12 cellular contexts compared by ENCODE assay signal in genomic region chr3:7504886-7505775, GRCh38.
DNase-seq lines count a peak whose midpoint lies in the region; ATAC-seq, FAIRE-seq and TF ChIP-seq lines count a peak whose summit lies in the region.
"Had no signal": no experiment of that assay in that cellular context is flagged by ENCODE, and none has a peak within 500 bp of the region (broad histone marks: within the 10 kb centered on the region; RNA-seq: fewer than 3 reads in every experiment).

No MANE protein-coding gene starts in this region.

- no peaks in the 10 kb centered on the region for H3K27me3 ChIP-seq in astrocyte (ENCODE audit: insufficient read depth, low read length)

- H3K4me3 ChIP-seq in astrocyte (ENCODE audit: insufficient read depth, low read depth, low read length) = peak overlapping the region; percentile 9
- no peak overlapping the region for H3K4me3 ChIP-seq in skeletal muscle cell (ENCODE audit: low read depth, low read length)

- peak overlapping the region; percentile 69 for H3K9ac ChIP-seq in astrocyte (ENCODE audit: low read length)

- peaks cover 33% of the 10 kb centered on the region for H3K4me1 ChIP-seq in astrocyte (ENCODE audit: insufficient read depth, low read length)

- peak overlapping the region; percentile 21 for H2AFZ ChIP-seq in astrocyte (ENCODE audit: low read depth, low read length)

- H3K36me3 ChIP-seq in astrocyte (ENCODE audit: insufficient read depth, low read length) = no peaks in the 10 kb centered on the region

- H3K4me3 Mint-ChIP-seq in astrocyte (ENCODE audit: unreplicated experiment) (no peak overlapping the region), T-cell (no peak overlapping the region)

- H4K20me1 ChIP-seq in astrocyte (ENCODE audit: insufficient read depth, low read length) = no peaks in the 10 kb centered on the region

- FAIRE-seq in astrocyte (lab: Jason Lieb, UNC) = no peak

- no peak for ATAC-seq in T-cell (replicated peaks in 1 of 4)

- H3K4me1 Mint-ChIP-seq in astrocyte (ENCODE audit: low read depth, unreplicated experiment) (peaks cover 22% of the 10 kb centered on the region), T-cell (no peaks in the 10 kb centered on the region)

- POLR2A ChIA-PET in T-cell (lab: Charles Lee) = no interaction called here

- H3K36me3 Mint-ChIP-seq in astrocyte (ENCODE audit: low read depth, unreplicated experiment) (no peaks in the 10 kb centered on the region), T-cell (no peaks in the 10 kb centered on the region)

- H3K9me3 Mint-ChIP-seq in astrocyte (ENCODE audit: unreplicated experiment) (no peaks in the 10 kb centered on the region), T-cell (peaks cover 0 to 10% (median 6%) of the 10 kb centered on the region in 3 donors)

- CTCF ChIA-PET in T-cell (lab: Charles Lee) = interaction anchor here in 1 of 2 donors (0.7 kb wide), 1 partner anchor 434 kb away, joined by 3 read pairs; no protein-coding TSS in a partner anchor

- peak overlapping the region; percentile 72 for H3K4me2 ChIP-seq in astrocyte (ENCODE audit: low read length)

- peak; percentile 91 for DNase-seq in HT1080 (ENCODE audit: low read depth)
- DNase-seq in astrocyte (ENCODE audit: low read depth) = peak; percentile 98
- peak; percentile 74 for DNase-seq in glomerular visceral epithelial cell (ENCODE audit: extremely low spot score)
- peak; percentile 0 for DNase-seq in skeletal muscle cell (ENCODE audit: low read depth)
- DNase-seq in T-cell = no peak
- no peak for DNase-seq in NCI-H1417 treated with DMSO at 0.1 percent for 48 hours (lab: John Stamatoyannopoulos, UW)
- DNase-seq in 8988T = no peak
- DNase-seq in medulla oblongata (ENCODE audit: extremely low spot score) = no peak
- DNase-seq: activated naive CD4-positive, alpha-beta T cell; NCI-H1436; OCI-M1; stimulated activated CD4-positive, alpha-beta T cell treated with anti-CD3 and anti-CD28 coated beads, Interleukin-12 subunit alpha, Interleukin-12 subunit beta, amount 100 ng/mL, for 4 hours had no signal

- no peaks in the 10 kb centered on the region for H3K79me2 ChIP-seq in astrocyte (ENCODE audit: insufficient read depth, low read length)

- H3K27ac ChIP-seq in astrocyte (ENCODE audit: low read depth, low read length) = peak overlapping the region; percentile 93

- TF ChIP-seq CTCF in astrocyte (IDR thresholded peaks at IDR 0.05; ENCODE audit: insufficient read depth, low read depth, low read length) = peak; percentile 26

- H3K27ac Mint-ChIP-seq in astrocyte (ENCODE audit: unreplicated experiment) (peak overlapping the region; percentile 31), T-cell (no peak overlapping the region)

- no peaks in the 10 kb centered on the region for H3K27me3 Mint-ChIP-seq in astrocyte (ENCODE audit: low read depth, unreplicated experiment)
- H3K27me3 Mint-ChIP-seq in T-cell = no peaks in the 10 kb centered on the region

- H3K9me3 ChIP-seq in astrocyte (ENCODE audit: insufficient read depth, low read depth, low read length) = no peaks in the 10 kb centered on the region

Comparison
In these comparisons a context has a peak if more than half of its experiments do, and no peak if none do; other contexts are left out.
1. DNase-seq: peak in HT1080 (single experiment), astrocyte (single experiment), glomerular visceral epithelial cell (single experiment) and skeletal muscle cell (single experiment); none in T-cell (0 of 34), NCI-H1417 treated with DMSO at 0.1 percent for 48 hours (single experiment), 8988T (single experiment) and medulla oblongata (single experiment).